ENCODE assay signal across 8 cellular contexts in genomic region chr22:42270178-42270511, GRCh38.
DNase-seq lines count a peak whose midpoint lies in the region; ATAC-seq and TF ChIP-seq lines count a peak whose summit lies in the region.

No MANE protein-coding gene starts in this region.

- TF ChIP-seq POLR2A in erythroblast (IDR thresholded peaks at IDR 0.05; ENCODE audit: low read length): no peak

- no peak for TF ChIP-seq CTCF in VCaP (conservative IDR thresholded peaks at IDR 0.05)
- no peak for TF ChIP-seq CTCF in nephron (IDR thresholded peaks at IDR 0.05; ENCODE audit: unreplicated experiment in 3 of 3)

- H3K27ac Mint-ChIP-seq in nephron: no peak overlapping the region

- H3K4me1 Mint-ChIP-seq in nephron: peaks cover 27% of the 10 kb centered on the region

- peak in 5 of 6 experiments; percentile 47 to 74 (median 66) for DNase-seq in stimulated activated naive CD4-positive, alpha-beta T cell (lab: John Stamatoyannopoulos, UW)
- DNase-seq in stimulated activated naive CD4-positive, alpha-beta T cell treated with Interleukin-2 at 50 U/mL for 16 hours (lab: John Stamatoyannopoulos, UW): no peak
- DNase-seq in erythroblast (lab: John Stamatoyannopoulos, UW): peak; percentile 73 to 83
- DNase-seq in COLO829 (ENCODE audit: low spot score): no peak
- DNase-seq in foreskin melanocyte: no peak

- peak overlapping the region; percentile 95 for H3K27ac ChIP-seq in VCaP

- peaks cover 14% of the 10 kb centered on the region for H3K27me3 Mint-ChIP-seq in nephron (ENCODE audit: low read depth)

- ATAC-seq in HG03139 (IDR thresholded peaks at IDR 0.05; ENCODE audit: unreplicated experiment): peak; percentile 27

- H3K36me3 Mint-ChIP-seq in nephron (ENCODE audit: low read depth): no peaks in the 10 kb centered on the region

- peak overlapping the region; percentile 70 to 90 (median 70) for H3K4me3 Mint-ChIP-seq in nephron

- H3K9me3 Mint-ChIP-seq in nephron: no peaks in the 10 kb centered on the region

Comparison
In these comparisons a context has a peak if more than half of its experiments do, and no peak if none do; other contexts are left out.
1. DNase-seq: peak in stimulated activated naive CD4-positive, alpha-beta T cell (5 of 6) and erythroblast (2 of 2); none in stimulated activated naive CD4-positive, alpha-beta T cell treated with Interleukin-2 at 50 U/mL for 16 hours (single experiment), COLO829 (single experiment) and foreskin melanocyte (single experiment).